ENCODE assay signal across 9 cellular contexts in the genomic region with DNA sequence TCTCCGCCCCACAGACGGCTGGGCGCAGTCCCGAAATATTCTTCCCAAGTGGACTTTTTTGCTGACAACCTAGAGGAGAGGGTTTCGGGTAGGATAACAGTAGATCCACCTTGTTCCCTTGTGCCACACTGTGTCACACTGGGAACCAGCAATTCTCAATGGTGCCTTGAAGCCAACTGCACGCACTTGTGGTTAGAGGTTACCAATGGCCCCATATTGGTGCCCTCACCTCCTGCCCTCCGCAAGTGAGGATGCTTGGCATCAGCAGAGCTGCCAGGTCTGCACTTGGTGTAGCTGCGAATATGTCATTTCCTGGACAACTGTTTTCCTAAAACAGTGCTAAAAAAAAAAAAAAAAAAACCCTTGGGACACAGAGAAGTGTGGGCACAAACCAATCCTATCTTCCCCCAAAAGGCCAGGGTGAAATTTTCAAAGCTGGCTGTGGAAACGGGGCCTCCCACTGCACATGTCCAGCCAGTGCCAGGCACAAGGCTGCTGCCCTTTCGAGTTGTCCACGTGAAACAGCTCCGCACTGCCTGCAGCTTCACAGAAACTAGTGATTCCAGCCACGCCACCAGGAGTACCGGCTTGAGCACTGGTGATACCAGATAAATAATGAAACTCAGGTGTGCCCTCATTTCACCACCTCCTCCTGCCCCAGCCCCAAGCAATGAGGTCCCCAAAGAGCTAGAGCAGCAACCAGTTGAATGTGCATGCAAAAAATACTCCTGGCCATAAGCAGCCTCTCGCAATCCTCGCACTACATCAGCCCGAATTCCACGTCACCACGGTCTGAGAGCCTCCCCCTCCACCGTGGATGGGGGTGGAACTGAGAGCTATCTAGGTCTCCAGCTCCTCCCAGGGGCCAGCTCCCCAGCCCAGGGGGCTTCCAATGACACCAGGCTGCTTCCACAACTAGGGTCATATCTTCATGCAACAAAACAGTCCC. TPM values are rescaled to one million over a fixed set of nuclear protein-coding genes. Genes with fewer than 3 reads are reported as not detected.
DNase-seq lines count a peak whose midpoint lies in the region; ATAC-seq, FAIRE-seq and TF ChIP-seq lines count a peak whose summit lies in the region.
"Had no signal": no experiment of that assay in that cellular context is flagged by ENCODE, and none has a peak within 500 bp of the region (broad histone marks: within the 10 kb centered on the region; RNA-seq: fewer than 3 reads in every experiment).

No MANE protein-coding gene starts in this region.

- no peak overlapping the region; the same call in 1 of the 2 replicates for H4K8ac ChIP-seq in H1 (ENCODE audit: extremely low read depth, insufficient read depth, low read length)

- H4K20me1 ChIP-seq in GM23338 (replicated peaks; ENCODE audit: insufficient read depth) (no peaks in the 10 kb centered on the region; the same call in 1 of the 2 replicates), H1 (replicated peaks in 1 of 2; ENCODE audit: control insufficient read depth in 1 of 2, insufficient read depth in 2 of 2, low read length in 2 of 2) (no peaks in the 10 kb centered on the region)

- peak overlapping the region; percentile 63 for H3K56ac ChIP-seq in H1 (replicated peaks; ENCODE audit: insufficient read length, low read depth, low read length)

- H3K9me3 Mint-ChIP-seq in GM23338 (no peaks in the 10 kb centered on the region), activated B cell treated with CpG ODN at 0.5 μM for 24 hours (no peaks in the 10 kb centered on the region)

- H2AK5ac ChIP-seq in H1 (ENCODE audit: low read depth, low read length) = peak overlapping the region; percentile 60; the same call in 1 of the 2 replicates

- H3K4me3 Mint-ChIP-seq in GM23338 (peak overlapping the region; percentile 5; the same call in 1 of the 3 replicates), activated B cell treated with CpG ODN at 0.5 μM for 24 hours (peak overlapping the region; percentile 82)

- peaks cover 39% of the 10 kb centered on the region; the same call in 1 of the 2 replicates for H3F3A ChIP-seq in GM23338 (replicated peaks; ENCODE audit: low read depth)

- TF ChIP-seq EP300 in H1 (IDR thresholded peaks at IDR 0.05; ENCODE audit: borderline replicate concordance in 1 of 2, low read depth in 2 of 2, low read length in 2 of 2) = no peak

- H3K27me3 ChIP-seq in GM23338 (ENCODE audit: insufficient read depth) (no peaks in the 10 kb centered on the region), H1 (replicated peaks in 1 of 4; ENCODE audit: control insufficient read depth in 3 of 4, extremely low read depth in 1 of 4, insufficient read depth in 3 of 4, low read length in 3 of 4) (no peaks in the 10 kb centered on the region), prostate gland (replicated peaks; ENCODE audit: insufficient read depth) (no peaks in the 10 kb centered on the region)

- FAIRE-seq in H1 (lab: Jason Lieb, UNC) = no peak
- FAIRE-seq: TTC549 had no signal

- POLR2A ChIA-PET in activated B cell treated with CpG ODN at 0.5 μM for 24 hours (lab: Charles Lee) = interaction anchor here (0.6 to 8.6 kb wide), 23 partner anchors 11 to 1794 kb away, joined by 3 to 109 read pairs (median 6); a partner anchor contains a TSS
- POLR2A ChIA-PET in H1 (lab: Charles Lee; ENCODE audit: partially characterized antibody) = interaction anchor here (0.8 to 1.4 kb wide), 3 partner anchors 13 to 76 kb away, joined by 3 to 4 read pairs (median 3); no protein-coding TSS in a partner anchor

- peak overlapping the region; percentile 97; the same call in 1 of the 2 replicates for H2BK15ac ChIP-seq in H1 (ENCODE audit: low read length)

- peaks cover 57% of the 10 kb centered on the region for H3K4me1 Mint-ChIP-seq in GM23338
- H3K4me1 Mint-ChIP-seq in activated B cell treated with CpG ODN at 0.5 μM for 24 hours = peaks cover 80% of the 10 kb centered on the region

- no peak overlapping the region; the same call in 1 of the 2 replicates for H3K18ac ChIP-seq in H1 (ENCODE audit: extremely low read depth, low read length)

- peak overlapping the region; percentile 98 for H3K4ac ChIP-seq in H1 (replicated peaks; ENCODE audit: insufficient read length, low read depth, low read length)

- no peaks in the 10 kb centered on the region for H3K36me3 ChIP-seq in GM23338 (ENCODE audit: insufficient read depth)
- H3K36me3 ChIP-seq in H1 (ENCODE audit: control insufficient read depth in 2 of 4, insufficient read depth in 4 of 4, low read length in 3 of 4) = no peaks in the 10 kb centered on the region
- peaks cover 0 to 3% of the 10 kb centered on the region in 2 donors for H3K36me3 ChIP-seq in prostate gland

- CTCF ChIA-PET in activated B cell treated with CpG ODN at 0.5 μM for 24 hours (lab: Charles Lee) (interaction anchor here (1.0 to 2.8 kb wide), 5 partner anchors 34 to 221 kb away, joined by 3 to 13 read pairs (median 4); a partner anchor contains a TSS), H1 (lab: Charles Lee; ENCODE audit: partially characterized antibody) (interaction anchor here (0.7 to 2.3 kb wide), 13 partner anchors 8 to 498 kb away, joined by 3 to 10 read pairs (median 4); no protein-coding TSS in a partner anchor)

- H3K9ac ChIP-seq in H1 (replicated peaks in 1 of 4; ENCODE audit: extremely low read depth in 1 of 4, low read depth in 3 of 4, low read length in 3 of 4) = no peak overlapping the region

- H2AFZ ChIP-seq in GM23338 (no peak overlapping the region), H1 (ENCODE audit: low read length) (no peak overlapping the region)

- peaks cover 22% of the 10 kb centered on the region for H3K27me3 Mint-ChIP-seq in GM23338 (ENCODE audit: insufficient read depth, low read depth, poor library complexity)
- H3K27me3 Mint-ChIP-seq in activated B cell treated with CpG ODN at 0.5 μM for 24 hours = no peaks in the 10 kb centered on the region

- WGBS in H1 (ENCODE audit: extremely low coverage in 1 of 2, insufficient coverage in 1 of 2, insufficient read length in 1 of 2, insufficient replicate concordance in 2 of 2, low coverage in 1 of 2, low lambda C conversion rate in 2 of 2, missing lambda C conversion rate in 1 of 2), 2 experiments = 81% methylated on average over 20 of the region's 20 CpGs; no CpG with 5 or more reads in 1 of the 2 experiments
- 55% methylated on average over 20 of the region's 20 CpGs for WGBS in prostate gland

- peak overlapping the region; percentile 78; the same call in 1 of the 2 replicates for H2BK5ac ChIP-seq in H1 (ENCODE audit: low read depth, low read length)

- H3K23me2 ChIP-seq in H1 (ENCODE audit: low read depth, low read length) = peaks cover 11% of the 10 kb centered on the region

- no peaks in the 10 kb centered on the region for H3K9me2 ChIP-seq in GM23338 (ENCODE audit: insufficient read depth)

- H4K91ac ChIP-seq in H1 (replicated peaks; ENCODE audit: insufficient read length, low read length) = peak overlapping the region; percentile 70

- no peak for TF ChIP-seq RAD21 in H1 (IDR thresholded peaks at IDR 0.05 in 1 of 2, conservative IDR thresholded peaks at IDR 0.05 in 1 of 2; ENCODE audit: low read depth in 2 of 2, low read length in 2 of 2)

- no peak overlapping the region for H3K23ac ChIP-seq in H1 (ENCODE audit: insufficient read length)

- H2BK120ac ChIP-seq in H1 (replicated peaks; ENCODE audit: low read depth, low read length) = peak overlapping the region; percentile 58

- H3K27ac ChIP-seq in GM23338 (ENCODE audit: low read depth) (peak overlapping the region; percentile 39; the same call in 1 of the 2 replicates), H1 (ENCODE audit: low read depth, low read length) (no peak overlapping the region), prostate gland (peak overlapping the region; percentile 65 to 80)

- no peak overlapping the region for H3K27ac Mint-ChIP-seq in GM23338
- peak overlapping the region; percentile 98 for H3K27ac Mint-ChIP-seq in activated B cell treated with CpG ODN at 0.5 μM for 24 hours

- 0 out of 2 replicates have a peak overlapping the region, but pooled peaks have one; percentile 80 for H2BK20ac ChIP-seq in H1 (ENCODE audit: low read length)

- peak overlapping the region; percentile 31 for H4K5ac ChIP-seq in H1 (ENCODE audit: insufficient read length, low read depth, low read length)

- ATAC-seq in GM23338 = no peak
- no peak for ATAC-seq in activated B cell treated with CpG ODN at 0.5 μM for 24 hours (ENCODE audit: low read depth)
- ATAC-seq in GM19023 (IDR thresholded peaks at IDR 0.05; ENCODE audit: unreplicated experiment) = no peak
- ATAC-seq in GM18858 (IDR thresholded peaks at IDR 0.05; ENCODE audit: unreplicated experiment) = no peak
- ATAC-seq in HG02852 (IDR thresholded peaks at IDR 0.05; ENCODE audit: unreplicated experiment) = no peak

- intact Hi-C loops in activated B cell treated with CpG ODN at 0.5 μM for 24 hours (cut with micrococcal nuclease) = loop anchor here (5.0 to 10.0 kb wide), 2 partner anchors 46 to 468 kb away; no protein-coding TSS in a partner anchor
- intact Hi-C loops in prostate gland (cut with DNase I) = loop anchor here (1.0 to 5.0 kb wide), 3 partner anchors 46 to 351 kb away; a partner anchor contains a TSS

- DNase-seq in GM23338 (ENCODE audit: low spot score) = no peak
- no peak for DNase-seq in activated B cell treated with CpG ODN at 0.5 μM for 24 hours
- DNase-seq in H1 (ENCODE audit: low read depth in 1 of 2, low spot score in 2 of 2) = no peak
- DNase-seq in prostate gland (ENCODE audit: low spot score) = no peak
- no peak for DNase-seq in glomerular visceral epithelial cell (ENCODE audit: extremely low spot score)

- peaks cover 9% of the 10 kb centered on the region; the same call in 1 of the 3 replicates for H3K36me3 Mint-ChIP-seq in GM23338 (ENCODE audit: low read depth)
- peaks cover 38% of the 10 kb centered on the region for H3K36me3 Mint-ChIP-seq in activated B cell treated with CpG ODN at 0.5 μM for 24 hours (ENCODE audit: low read depth)

- TF ChIP-seq POLR2A in H1 (IDR thresholded peaks at IDR 0.05; ENCODE audit: control extremely low read depth in 1 of 2, low read depth in 2 of 2, low read length in 2 of 2) (no peak), prostate gland (IDR thresholded peaks at IDR 0.05) (no peak)

- no peaks in the 10 kb centered on the region for H3K9me3 ChIP-seq in H1 (ENCODE audit: insufficient read depth in 2 of 2, low read depth in 1 of 2, low read length in 1 of 2)
- H3K9me3 ChIP-seq in prostate gland = no peaks in the 10 kb centered on the region

- no peak overlapping the region for H3K14ac ChIP-seq in H1 (ENCODE audit: insufficient read length)

- TF ChIP-seq CTCF in GM23338 (conservative IDR thresholded peaks at IDR 0.05; ENCODE audit: low read depth in 2 of 2) (no peak), activated B cell treated with CpG ODN at 0.5 μM for 24 hours (IDR thresholded peaks at IDR 0.05) (no peak), H1 (IDR thresholded peaks at IDR 0.05; ENCODE audit: control extremely low read depth in 1 of 3, insufficient read depth in 1 of 3, low read depth in 1 of 3, low read length in 3 of 3) (no peak), prostate gland (IDR thresholded peaks at IDR 0.05) (no peak)

- H3K4me3 ChIP-seq in GM23338 = peak overlapping the region; percentile 46; the same call in 1 of the 2 replicates
- H3K4me3 ChIP-seq in H1 (ENCODE audit: extremely low read depth in 1 of 4, insufficient read depth in 2 of 4, low read depth in 3 of 4, low read length in 4 of 4) = no peak overlapping the region
- peak overlapping the region; percentile 12 to 27 for H3K4me3 ChIP-seq in prostate gland

- H3K79me2 ChIP-seq in GM23338 (replicated peaks; ENCODE audit: insufficient read depth) = no peaks in the 10 kb centered on the region
- H3K79me2 ChIP-seq in H1 (ENCODE audit: control insufficient read depth in 1 of 2, insufficient read depth in 2 of 2, low read length in 2 of 2) = no peaks in the 10 kb centered on the region

- H2BK12ac ChIP-seq in H1 (ENCODE audit: low read depth, low read length) = peak overlapping the region; percentile 99

- peaks cover 42% of the 10 kb centered on the region for H3K4me1 ChIP-seq in GM23338 (ENCODE audit: insufficient read depth)
- H3K4me1 ChIP-seq in H1 (replicated peaks in 1 of 4; ENCODE audit: control insufficient read depth in 3 of 4, insufficient read depth in 4 of 4, low read length in 3 of 4) = peaks cover 0 to 27% (median 23%) of the 10 kb centered on the region in 4 experiments; a peak in 6 of 7 replicates
- peaks cover 19% of the 10 kb centered on the region for H3K4me1 ChIP-seq in prostate gland (replicated peaks)

- no peaks in the 10 kb centered on the region for H3K79me1 ChIP-seq in H1 (ENCODE audit: low read depth, low read length)

- H3K4me2 ChIP-seq in GM23338 (peak overlapping the region; percentile 76), H1 (ENCODE audit: insufficient read depth in 1 of 2, low read depth in 2 of 2, low read length in 2 of 2) (peak overlapping the region; percentile 50 to 58; a peak in 3 of 4 replicates)

RNA-seq across cellular contexts. Expression of a gene that starts 51.2 kb away (rescaled TPM):
- 12.0 and 13.0 TPM in 2 replicates for total RNA-seq in GM23338 (2014; rRNA removed; shearing (Covaris generic))
- 9.9 and 10.4 TPM in 2 replicates for polyA plus RNA-seq in GM23338 (2016; fragmentation: Nextera tagmentation; extraction: Ambion mirVana)
- total RNA-seq in activated B cell treated with CpG ODN at 0.5 μM for 24 hours = 28.1 and 31.6 TPM in 2 replicates
- total RNA-seq in H1 (2021; fragmentation: NEBNext Ultra II Directional; extraction: Animal tissue kit (Norgen Biotek cat#: 25700)) = 13.4 and 17.9 TPM in 2 replicates
- 23.0 and 35.0 TPM in 2 replicates for polyA plus RNA-seq in H1 (2011; rRNA removed)
- polyA plus RNA-seq in H1 (2011; cell fraction: cytosol; rRNA removed) = 19.8 TPM
- polyA plus RNA-seq in H1 (2011; cell fraction: nucleus; rRNA removed) = 91.3 TPM
- 14.6 to 23.3 TPM (median 18.9 TPM) in 4 replicates for polyA plus RNA-seq in H1 (2012, experiment 1 of 2)
- polyA plus RNA-seq in H1 (2012, experiment 2 of 2) = 11.5 TPM
- polyA plus RNA-seq in H1 (2013, experiment 1 of 2) = 7.0 TPM
- 5.9 TPM for polyA plus RNA-seq in H1 (2013, experiment 2 of 2)
- 12.4 and 12.7 TPM in 2 replicates for polyA minus RNA-seq in H1 (2011; rRNA and poly(A)+ RNA removed)
- 15.6 TPM for polyA minus RNA-seq in H1 (2011; cell fraction: cytosol; rRNA and poly(A)+ RNA removed)
- polyA minus RNA-seq in H1 (2011; cell fraction: nucleus; rRNA and poly(A)+ RNA removed) = 11.1 TPM
- total RNA-seq in prostate gland = 10 to 100 TPM; 34.8 to 53.5 TPM

RNA-seq across cellular contexts. Expression of a gene that starts 51.4 kb away (rescaled TPM):
- total RNA-seq in GM23338 (2014; rRNA removed; shearing (Covaris generic)) = 34.4 and 46.1 TPM in 2 replicates
- polyA plus RNA-seq in GM23338 (2016; fragmentation: Nextera tagmentation; extraction: Ambion mirVana) (72.8 and 84.6 TPM in 2 replicates), H1 (2011; rRNA removed) (16.7 and 17.4 TPM in 2 replicates)
- total RNA-seq in activated B cell treated with CpG ODN at 0.5 μM for 24 hours (34.1 and 42.7 TPM in 2 replicates), prostate gland (10 to 100 TPM; 63.7 to 76.8 TPM)
- total RNA-seq in H1 (2021; fragmentation: NEBNext Ultra II Directional; extraction: Animal tissue kit (Norgen Biotek cat#: 25700)) = 40.6 and 47.7 TPM in 2 replicates
- 41.3 TPM for polyA plus RNA-seq in H1 (2011; cell fraction: cytosol; rRNA removed)
- polyA plus RNA-seq in H1 (2011; cell fraction: nucleus; rRNA removed) = 7.4 TPM
- polyA plus RNA-seq in H1 (2012, experiment 1 of 2) = 50.4 to 64.0 TPM (median 54.5 TPM) in 4 replicates
- polyA plus RNA-seq in H1 (2012, experiment 2 of 2) = 10.5 TPM
- polyA plus RNA-seq in H1 (2013, experiment 1 of 2) = 32.3 TPM
- polyA plus RNA-seq in H1 (2013, experiment 2 of 2) = 35.3 TPM
- 5.0 and 8.7 TPM in 2 replicates for polyA minus RNA-seq in H1 (2011; rRNA and poly(A)+ RNA removed)
- polyA minus RNA-seq in H1 (2011; cell fraction: cytosol; rRNA and poly(A)+ RNA removed) = 17.6 TPM
- 6.8 TPM for polyA minus RNA-seq in H1 (2011; cell fraction: nucleus; rRNA and poly(A)+ RNA removed)

Comparison
In these comparisons a context has a peak if more than half of its experiments do, and no peak if none do; other contexts are left out.
1. H3K4me3 ChIP-seq: peak in GM23338 (single experiment) and prostate gland (2 of 2); none in H1 (0 of 4).